8 cellular contexts compared by ENCODE assay signal in the genomic region with DNA sequence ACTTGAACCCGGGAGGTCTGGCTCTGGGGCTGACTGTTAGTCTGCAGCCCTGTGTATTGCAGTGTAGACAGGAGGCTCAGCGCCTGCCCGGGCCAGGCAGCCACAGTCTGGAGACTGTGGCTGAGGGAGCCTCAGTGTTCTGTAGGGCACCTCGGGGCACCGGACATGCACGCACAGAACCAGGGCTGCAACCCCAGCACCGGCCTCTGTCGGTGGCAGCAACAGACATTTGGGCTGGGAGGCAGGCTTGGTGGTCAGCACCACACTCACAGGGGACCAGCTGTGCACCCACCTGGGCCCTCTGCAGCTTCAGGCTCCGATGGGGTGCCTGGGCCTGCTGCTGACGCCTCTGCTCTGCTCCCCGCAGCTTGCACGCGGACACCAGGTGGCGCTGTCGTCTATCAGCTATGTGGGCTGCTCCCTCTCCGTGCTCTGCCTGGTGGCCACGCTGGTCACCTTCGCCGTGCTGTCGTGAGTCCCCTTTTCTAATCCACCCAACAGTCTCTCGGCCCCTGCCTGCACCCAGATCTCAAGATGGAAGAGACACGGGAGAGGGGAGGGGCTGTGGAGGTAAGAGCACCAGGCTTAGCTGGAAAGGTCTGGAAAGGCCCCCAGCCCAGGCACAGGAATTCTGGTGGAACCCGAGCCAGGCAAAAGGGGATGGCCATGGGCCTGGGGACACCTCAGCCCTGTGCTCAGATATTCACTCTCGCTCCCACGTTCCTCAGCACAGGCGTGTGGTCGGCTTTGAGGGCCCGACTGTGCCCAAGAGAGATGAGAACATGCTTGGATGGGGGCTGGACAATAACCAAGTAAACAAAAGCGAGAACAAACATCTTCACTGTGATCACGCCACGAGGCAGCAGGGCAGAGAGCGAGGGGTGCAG.
DNase-seq lines count a peak whose midpoint lies in the region; ATAC-seq and TF ChIP-seq lines count a peak whose summit lies in the region.

No MANE protein-coding gene starts in this region.

- DNase-seq in DMS114 treated with DMSO at 0.1 percent for 48 hours (lab: John Stamatoyannopoulos, UW; ENCODE audit: unreplicated experiment) (peak; percentile 68), KG1 (lab: John Stamatoyannopoulos, UW) (peak; percentile 29), SJSA1 (ENCODE audit: low read depth in 1 of 2, low spot score in 2 of 2) (peak; percentile 68 to 86), glomerular visceral epithelial cell (ENCODE audit: extremely low spot score) (peak; percentile 57), pons (ENCODE audit: low spot score) (peak; percentile 62), upper lobe of left lung (peak; percentile 75 to 94)
- peak; percentile 64 to 83 (median 74) for DNase-seq in activated naive CD4-positive, alpha-beta T cell (lab: John Stamatoyannopoulos, UW)

- peak; percentile 78 to 95 (median 92) for TF ChIP-seq CTCF in upper lobe of left lung (IDR thresholded peaks at IDR 0.05)

- TF ChIP-seq EP300 in upper lobe of left lung (IDR thresholded peaks at IDR 0.05), result no peak

- 35 to 37% methylated on average over 16 to 29 of the region's 32 CpGs for WGBS in upper lobe of left lung, 2 donors

- H3K4me1 ChIP-seq in SJSA1 (replicated peaks) (peaks cover 7% of the 10 kb centered on the region), upper lobe of left lung (peaks cover 7 to 14% (median 10%) of the 10 kb centered on the region in 4 donors)

- H3K4me3 ChIP-seq in SJSA1 (no peak overlapping the region), upper lobe of left lung (no peak overlapping the region)

- ATAC-seq in GM21526 (IDR thresholded peaks at IDR 0.05; ENCODE audit: low FRiP score, unreplicated experiment), result peak; percentile 58
- peak; percentile 71 to 87 for ATAC-seq in upper lobe of left lung (ENCODE audit: low FRiP score in 2 of 2)

- H3K9me3 ChIP-seq in SJSA1 (replicated peaks) (no peaks in the 10 kb centered on the region), upper lobe of left lung (no peaks in the 10 kb centered on the region)

- TF ChIP-seq POLR2A in upper lobe of left lung (IDR thresholded peaks at IDR 0.05), result no peak

- H3K27ac ChIP-seq in SJSA1 (no peak overlapping the region; the same call in 1 of the 2 replicates), upper lobe of left lung (peak overlapping the region in 1 of 4 donors; percentile 3)

- H3K27me3 ChIP-seq in SJSA1 (replicated peaks), result no peaks in the 10 kb centered on the region
- H3K27me3 ChIP-seq in upper lobe of left lung, result no peaks in the 10 kb centered on the region

- H3K36me3 ChIP-seq in SJSA1 (no peaks in the 10 kb centered on the region), upper lobe of left lung (peaks cover 0 to 7% (median 5%) of the 10 kb centered on the region in 4 donors)

Comparison
In these comparisons a context has a peak if more than half of its experiments do, and no peak if none do; other contexts are left out.
1. DNase-seq: peak in every context shown above with its lines; median percentile 84 in upper lobe of left lung; 77 in SJSA1; 74 in activated naive CD4-positive, alpha-beta T cell; 68 in DMS114 treated with DMSO at 0.1 percent for 48 hours; 62 in pons; 57 in glomerular visceral epithelial cell; 29 in KG1.